ENCODE assay signal across 9 cellular contexts in genomic region chr1:7679159-7679872, GRCh38.
DNase-seq lines count a peak whose midpoint lies in the region; ATAC-seq and TF ChIP-seq lines count a peak whose summit lies in the region.
"Had no signal": no experiment of that assay in that cellular context is flagged by ENCODE, and none has a peak within 500 bp of the region (broad histone marks: within the 10 kb centered on the region; RNA-seq: fewer than 3 reads in every experiment).

No MANE protein-coding gene starts in this region.

- H3K27ac Mint-ChIP-seq in Calu3 (ENCODE audit: unreplicated experiment): no peak overlapping the region
- H3K27ac Mint-ChIP-seq in WTC11: no peak overlapping the region
- H3K27ac Mint-ChIP-seq in immature natural killer cell: no peak overlapping the region

- peaks cover 0 to 2% (median 0%) of the 10 kb centered on the region in 3 donors for H3K27me3 ChIP-seq in skeletal muscle tissue (ENCODE audit: control insufficient read depth in 3 of 3, insufficient read depth in 3 of 3, low read length in 3 of 3)
- H3K27me3 ChIP-seq: ovary had no signal

- H3K4me3 ChIP-seq in skeletal muscle tissue (ENCODE audit: low read length in 3 of 3) (peak overlapping the region in 2 of 3 donors; percentile 61 to 81), foreskin fibroblast (ENCODE audit: low read depth in 1 of 2, low read length in 2 of 2) (peak overlapping the region in 1 of 2 donors; percentile 60)

- peak overlapping the region; percentile 58 to 80 (median 61) for H3K9ac ChIP-seq in skeletal muscle tissue (ENCODE audit: low read depth in 1 of 3, low read length in 3 of 3)

- H3K27me3 Mint-ChIP-seq in Calu3 (ENCODE audit: unreplicated experiment) (peaks cover 54% of the 10 kb centered on the region), WTC11 (ENCODE audit: low read depth) (peaks cover 22% of the 10 kb centered on the region), immature natural killer cell (ENCODE audit: low read depth in 3 of 3) (peaks cover 0 to 2% (median 2%) of the 10 kb centered on the region in 3 donors)

- ATAC-seq in WTC11 (no peak), GM21786 (IDR thresholded peaks at IDR 0.05; ENCODE audit: unreplicated experiment) (no peak), HG02678 (IDR thresholded peaks at IDR 0.05; ENCODE audit: unreplicated experiment) (no peak)

- no peaks in the 10 kb centered on the region for H3K36me3 ChIP-seq in skeletal muscle tissue (ENCODE audit: control insufficient read depth in 3 of 3, insufficient read depth in 3 of 3, low read length in 3 of 3)
- H3K36me3 ChIP-seq: ovary had no signal

- no peaks in the 10 kb centered on the region for H3K9me3 Mint-ChIP-seq in Calu3 (ENCODE audit: low read depth, unreplicated experiment)
- H3K9me3 Mint-ChIP-seq in WTC11: no peaks in the 10 kb centered on the region
- H3K9me3 Mint-ChIP-seq in immature natural killer cell: no peaks in the 10 kb centered on the region

- DNase-seq in Calu3: no peak
- no peak for DNase-seq in WTC11 (ENCODE audit: low spot score)
- no peak for DNase-seq in immature natural killer cell
- DNase-seq in effector CD4-positive, alpha-beta T cell: no peak
- no peak for DNase-seq in foreskin fibroblast

- intact Hi-C loops in Calu3 (cut with micrococcal nuclease; ENCODE audit: unreplicated experiment): no loop called here

- H3K4me1 Mint-ChIP-seq in Calu3 (ENCODE audit: low read depth, unreplicated experiment) (no peaks in the 10 kb centered on the region), WTC11 (no peaks in the 10 kb centered on the region), immature natural killer cell (no peaks in the 10 kb centered on the region)

- H3K36me3 Mint-ChIP-seq in Calu3 (ENCODE audit: insufficient read depth, unreplicated experiment) (peaks cover 8% of the 10 kb centered on the region), WTC11 (no peaks in the 10 kb centered on the region), immature natural killer cell (no peaks in the 10 kb centered on the region)

- POLR2A ChIA-PET in WTC11 (lab: Charles Lee): interaction anchor here (0.6 to 2.3 kb wide), 4 partner anchors 9 to 1072 kb away, joined by 3 to 17 read pairs (median 3); no protein-coding TSS in a partner anchor

- H3K27ac ChIP-seq in skeletal muscle tissue (ENCODE audit: low read depth, low read length): no peak overlapping the region
- H3K27ac ChIP-seq: ovary had no signal

- CTCF ChIA-PET in Calu3 (lab: Charles Lee) (interaction anchor here (1.7 kb wide), 1 partner anchor 10 kb away, joined by 3 read pairs; no protein-coding TSS in a partner anchor), WTC11 (lab: Charles Lee) (interaction anchor here (1.2 to 6.8 kb wide), 5 partner anchors 11 to 76 kb away, joined by 3 to 133 read pairs (median 14); no protein-coding TSS in a partner anchor)

- peak overlapping the region; percentile 66 for H3K4me3 Mint-ChIP-seq in Calu3 (ENCODE audit: low read depth, unreplicated experiment)
- peak overlapping the region; percentile 60 for H3K4me3 Mint-ChIP-seq in WTC11
- H3K4me3 Mint-ChIP-seq in immature natural killer cell: peak overlapping the region; percentile 56 to 82 (median 67)

- no TSS peak for BruUV-seq in Calu3 (replicated peaks; lab: Mats Ljungman, UMichigan)

- peaks cover 5 to 10% (median 6%) of the 10 kb centered on the region in 3 donors for H3K4me1 ChIP-seq in skeletal muscle tissue (ENCODE audit: control insufficient read depth in 3 of 3, insufficient read depth in 3 of 3, low read length in 3 of 3)

- no peaks in the 10 kb centered on the region for H3K9me3 ChIP-seq in skeletal muscle tissue (ENCODE audit: control insufficient read depth in 3 of 3, low read length in 3 of 3)
- H3K9me3 ChIP-seq: ovary had no signal

- TF ChIP-seq CTCF in Calu3 (IDR thresholded peaks at IDR 0.05; ENCODE audit: unreplicated experiment) (no peak), WTC11 (IDR thresholded peaks at IDR 0.05) (no peak), foreskin fibroblast (IDR thresholded peaks at IDR 0.05; ENCODE audit: low read depth, low read length) (no peak)

TF ChIP-seq in WTC11, 78 proteins besides CTCF, POLR2A, EP300 and RAD21:
- no peak for TF ChIP-seq RELA (CRISPR knock-in tag; IDR thresholded peaks at IDR 0.05; ENCODE audit: borderline replicate concordance)
- TF ChIP-seq, protein P1, sequence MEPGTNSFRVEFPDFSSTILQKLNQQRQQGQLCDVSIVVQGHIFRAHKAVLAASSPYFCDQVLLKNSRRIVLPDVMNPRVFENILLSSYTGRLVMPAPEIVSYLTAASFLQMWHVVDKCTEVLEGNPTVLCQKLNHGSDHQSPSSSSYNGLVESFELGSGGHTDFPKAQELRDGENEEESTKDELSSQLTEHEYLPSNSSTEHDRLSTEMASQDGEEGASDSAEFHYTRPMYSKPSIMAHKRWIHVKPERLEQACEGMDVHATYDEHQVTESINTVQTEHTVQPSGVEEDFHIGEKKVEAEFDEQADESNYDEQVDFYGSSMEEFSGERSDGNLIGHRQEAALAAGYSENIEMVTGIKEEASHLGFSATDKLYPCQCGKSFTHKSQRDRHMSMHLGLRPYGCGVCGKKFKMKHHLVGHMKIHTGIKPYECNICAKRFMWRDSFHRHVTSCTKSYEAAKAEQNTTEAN (CRISPR knock-in tag; IDR thresholded peaks at IDR 0.05): 0 out of 2 replicates have a peak, but pooled peaks have one; percentile 3
- TF ChIP-seq CREM (CRISPR knock-in tag; IDR thresholded peaks at IDR 0.05): no peak
